Comparison of ENCODE assay signal across 26 cellular contexts in the genomic region with DNA sequence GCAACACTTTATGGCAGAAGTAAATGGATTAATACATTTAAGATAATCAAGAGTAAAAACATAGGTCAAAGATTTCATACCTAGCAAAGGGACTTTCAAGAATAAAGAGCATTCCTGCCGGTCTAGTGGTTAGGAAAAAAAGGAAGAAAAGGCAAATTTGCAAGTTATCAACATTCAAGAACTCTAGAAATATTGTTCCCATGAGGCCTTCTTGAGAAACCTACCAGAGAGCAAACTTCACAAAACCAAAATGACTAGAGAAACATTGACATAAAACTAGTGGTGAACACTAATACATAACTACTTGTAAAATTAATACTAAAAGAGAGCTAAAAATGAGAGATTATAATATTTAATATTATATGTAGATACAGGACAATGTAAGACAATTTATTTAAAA.
"Had no signal": no experiment of that assay in that cellular context is flagged by ENCODE, and none has a peak within 500 bp of the region (broad histone marks: within the 10 kb centered on the region; RNA-seq: fewer than 3 reads in every experiment).

No MANE protein-coding gene starts in this region.

- H3K27me3 ChIP-seq: ascending aorta, cardiac muscle cell, MG63, SJSA1 had no signal

- H3K4me3 ChIP-seq: ascending aorta, cardiac muscle cell, MG63, SJSA1 had no signal

- H3K27ac ChIP-seq: ascending aorta, cardiac muscle cell had no signal

- DNase-seq: activated CD4-positive, alpha-beta T cell treated with anti-CD3 and anti-CD28 coated beads, Interleukin-2, amount 10 ng/mL, durations not matched to agents 24 days and 14 days; activated CD4-positive, alpha-beta T cell treated with anti-CD3 and anti-CD28 coated beads, Interleukin-2, amount 50 U/mL, for 4 hours; activated CD8-positive, alpha-beta T cell treated with anti-CD3 and anti-CD28 coated beads for 36 hours; activated effector memory CD4-positive, alpha-beta T cell treated with anti-CD3 and anti-CD28 coated beads, Interleukin-2, amount 50 U/mL, for 16 hours; activated naive CD4-positive, alpha-beta T cell; activated naive CD4-positive, alpha-beta T cell treated with anti-CD3 and anti-CD28 coated beads, Interleukin-2, amount 50 U/mL, for 16 hours; activated naive CD8-positive, alpha-beta T cell treated with anti-CD3 and anti-CD28 coated beads for 36 hours; activated T-cell treated with anti-CD3 and anti-CD28 coated beads, Interleukin-2, amount 50 U/mL, for 1 hour; activated T-cell treated with anti-CD3 and anti-CD28 coated beads, Interleukin-2, amount 50 U/mL, for 72 hours; amniotic stem cell; Kasumi-1; MG63; MV-4-11; NCI-H1092; NCI-H1436 treated with DMSO at 0.1 percent for 48 hours; NCI-H1694 treated with DMSO at 0.1 percent for 48 hours; NCI-H2029; NCI-H345; NCI-H524 treated with DMSO at 0.1 percent for 48 hours; SHP77; SK-N-SH had no signal

- H3K4me2 ChIP-seq: SK-N-SH had no signal

- H3K36me3 ChIP-seq: ascending aorta, cardiac muscle cell, MG63, SJSA1 had no signal

- H3K9me3 ChIP-seq: ascending aorta, MG63, SJSA1, SK-N-SH had no signal

- ATAC-seq: activated CD8-positive, alpha-beta T cell treated with anti-CD3 and anti-CD28 coated beads for 36 hours; activated T-cell treated with anti-CD3 and anti-CD28 coated beads, Interleukin-2, amount 50 U/mL, for 72 hours; activated T-helper 17 cell treated with anti-CD3 and anti-CD28 coated beads, Interleukin-2, amount 50 U/mL, for 72 hours; Panc1 had no signal

- H3K4me1 ChIP-seq: ascending aorta had no signal
